Comparison of ENCODE assay signal across 19 cellular contexts in the genomic region with DNA sequence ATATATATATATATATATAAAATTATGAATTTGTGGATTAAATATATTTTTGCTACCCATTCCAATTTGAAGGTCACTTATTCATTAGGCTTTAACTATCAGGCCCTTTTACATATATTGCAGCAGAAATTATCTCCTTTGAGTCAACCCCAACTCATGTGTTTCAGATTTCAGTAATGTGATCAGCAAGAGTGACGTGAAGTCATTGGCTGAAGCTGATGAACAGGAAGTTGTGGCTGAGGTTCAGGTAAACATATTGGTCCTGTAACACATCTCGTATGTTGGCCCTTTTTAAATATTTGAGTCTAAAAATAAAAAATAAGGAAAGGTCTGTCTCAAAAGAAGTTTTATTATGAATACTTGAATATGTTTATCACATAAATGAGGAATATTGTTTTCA. TPM values are rescaled to one million over a fixed set of nuclear protein-coding genes. Genes with fewer than 3 reads are reported as not detected.
A peak's percentile ranks its signal among the peaks of the same experiment; 100 is the strongest.
DNase-seq lines count a peak whose midpoint lies in the region; ATAC-seq, FAIRE-seq and TF ChIP-seq lines count a peak whose summit lies in the region.
"Had no signal": no experiment of that assay in that cellular context is flagged by ENCODE, and none has a peak within 500 bp of the region (broad histone marks: within the 10 kb centered on the region; RNA-seq: fewer than 3 reads in every experiment).

No MANE protein-coding gene starts in this region.

- ATAC-seq in activated CD8-positive, alpha-beta T cell treated with anti-CD3 and anti-CD28 coated beads, Interleukin-2, amount 10 ng/mL, durations not matched to agents 7 days and 5 days = no peak
- no peak for ATAC-seq in activated CD8-positive, alpha-beta T cell treated with anti-CD3 and anti-CD28 coated beads for 36 hours
- peak; percentile 90 for ATAC-seq in activated T-helper 17 cell treated with anti-CD3 and anti-CD28 coated beads, Interleukin-2, amount 50 U/mL, for 72 hours (replicated peaks)
- ATAC-seq in HepG2 = no peak

- H3K9me3 Mint-ChIP-seq in activated CD8-positive, alpha-beta T cell treated with anti-CD3 and anti-CD28 coated beads, Interleukin-2, amount 10 ng/mL, durations not matched to agents 7 days and 5 days (ENCODE audit: insufficient read depth) = no peaks in the 10 kb centered on the region
- no peaks in the 10 kb centered on the region for H3K9me3 Mint-ChIP-seq in activated CD8-positive, alpha-beta T cell treated with anti-CD3 and anti-CD28 coated beads for 36 hours
- H3K9me3 Mint-ChIP-seq in activated T-helper 17 cell treated with anti-CD3 and anti-CD28 coated beads, Interleukin-2, amount 50 U/mL, for 72 hours = no peaks in the 10 kb centered on the region
- H3K9me3 Mint-ChIP-seq: HFFc6 had no signal

- POLR2A ChIA-PET in activated CD8-positive, alpha-beta T cell treated with anti-CD3 and anti-CD28 coated beads, Interleukin-2, amount 10 ng/mL, durations not matched to agents 7 days and 5 days (lab: Charles Lee) = interaction anchor here (1.4 kb wide), 1 partner anchor 189 kb away, joined by 6 read pairs; a partner anchor contains a TSS
- POLR2A ChIA-PET in activated CD8-positive, alpha-beta T cell treated with anti-CD3 and anti-CD28 coated beads for 36 hours (lab: Charles Lee) = no interaction called here
- POLR2A ChIA-PET in HepG2 (lab: Yijun Ruan, JAX) = no interaction called here

- in situ Hi-C loops in HepG2 (cut with HindIII; ENCODE audit: extremely low pct_ligation_motif_present, low pct_unique_long_range_greater_than_20kb) = no loop called here

- TF ChIP-seq RAD21 in HepG2 (CRISPR knock-in tag; IDR thresholded peaks at IDR 0.05) = no peak

- H3K4me3 ChIP-seq in small intestine (ENCODE audit: low read depth in 1 of 2, low read length in 2 of 2) (no peak overlapping the region), testis (no peak overlapping the region), HepG2 (replicated peaks in 1 of 3; ENCODE audit: insufficient read depth in 1 of 3, low read depth in 2 of 3, low read length in 3 of 3) (no peak overlapping the region)
- H3K4me3 ChIP-seq: BLaER1 treated with 17β-estradiol and CSF1 and Interleukin-3, amounts not matched to agents 10 nM and 100 nM; SJSA1 had no signal

- peak; percentile 34 for DNase-seq in activated CD8-positive, alpha-beta T cell treated with anti-CD3 and anti-CD28 coated beads, Interleukin-2, amount 10 ng/mL, durations not matched to agents 7 days and 5 days
- DNase-seq in activated CD8-positive, alpha-beta T cell treated with anti-CD3 and anti-CD28 coated beads for 36 hours = no peak
- DNase-seq in GM12892 (ENCODE audit: insufficient read length) (no peak), small intestine (peak; percentile 28), testis (no peak), NCI-H524 (lab: John Stamatoyannopoulos, UW) (no peak), HepG2 (ENCODE audit: low spot score) (no peak)
- DNase-seq: Caco-2, DMS53, HFFc6, KBM-7, MV-4-11, NCI-H1417, NCI-H2029, NCI-H774 had no signal

- H3K27me3 ChIP-seq in small intestine (ENCODE audit: control insufficient read depth in 2 of 2, insufficient read depth in 2 of 2, low read length in 2 of 2) (no peaks in the 10 kb centered on the region), testis (no peaks in the 10 kb centered on the region), HepG2 (ENCODE audit: control insufficient read depth in 1 of 2, insufficient read depth in 2 of 2, low read length in 2 of 2) (no peaks in the 10 kb centered on the region)
- H3K27me3 ChIP-seq: BLaER1 treated with 17β-estradiol and CSF1 and Interleukin-3, amounts not matched to agents 10 nM and 100 nM; SJSA1 had no signal

- peaks cover 39% of the 10 kb centered on the region for H3K4me1 Mint-ChIP-seq in activated CD8-positive, alpha-beta T cell treated with anti-CD3 and anti-CD28 coated beads, Interleukin-2, amount 10 ng/mL, durations not matched to agents 7 days and 5 days (ENCODE audit: low read depth)
- peaks cover 9% of the 10 kb centered on the region for H3K4me1 Mint-ChIP-seq in activated CD8-positive, alpha-beta T cell treated with anti-CD3 and anti-CD28 coated beads for 36 hours (ENCODE audit: low read depth)
- H3K4me1 Mint-ChIP-seq in activated T-helper 17 cell treated with anti-CD3 and anti-CD28 coated beads, Interleukin-2, amount 50 U/mL, for 72 hours = no peaks in the 10 kb centered on the region

- H3K4me1 ChIP-seq in small intestine (ENCODE audit: control insufficient read depth in 2 of 2, insufficient read depth in 1 of 2, low read depth in 1 of 2, low read length in 1 of 2) = no peaks in the 10 kb centered on the region
- no peaks in the 10 kb centered on the region for H3K4me1 ChIP-seq in testis
- no peaks in the 10 kb centered on the region for H3K4me1 ChIP-seq in HepG2 (ENCODE audit: insufficient read depth, low read length)
- H3K4me1 ChIP-seq: Caco-2, SJSA1 had no signal

- peak; percentile 50 for FAIRE-seq in GM12892 (lab: Jason Lieb, UNC)
- no peak for FAIRE-seq in small intestine (lab: Jason Lieb, UNC)
- FAIRE-seq in HepG2 (lab: Jason Lieb, UNC) = no peak
- FAIRE-seq: A204.1 had no signal

- 66 to 84% (median 76%) methylated on average over 2 of the region's 2 CpGs for WGBS in small intestine, 3 donors
- WGBS in testis, 2 donors = 93 to 98% methylated on average over 2 of the region's 2 CpGs
- 99% methylated on average over 2 of the region's 2 CpGs for WGBS in HepG2 (ENCODE audit: low lambda C conversion rate)

- no peaks in the 10 kb centered on the region for H3K79me2 ChIP-seq in HepG2 (ENCODE audit: insufficient read depth, low read length)

- H3K27ac ChIP-seq in small intestine (ENCODE audit: low read depth in 1 of 2, low read length in 1 of 2) (no peak overlapping the region), testis (no peak overlapping the region), HepG2 (ENCODE audit: extremely low read length, insufficient read depth, low read length) (no peak overlapping the region)
- H3K27ac ChIP-seq: BLaER1 treated with 17β-estradiol and CSF1 and Interleukin-3, amounts not matched to agents 10 nM and 100 nM; SJSA1 had no signal

- H4K20me1 ChIP-seq in HepG2 (ENCODE audit: insufficient read depth, low read length) = no peaks in the 10 kb centered on the region
- H4K20me1 ChIP-seq: BLaER1 treated with 17β-estradiol and CSF1 and Interleukin-3, amounts not matched to agents 10 nM and 100 nM had no signal

- H2AFZ ChIP-seq in HepG2 (ENCODE audit: low read length) = no peak overlapping the region

- TF ChIP-seq CTCF in activated CD8-positive, alpha-beta T cell treated with anti-CD3 and anti-CD28 coated beads for 36 hours (IDR thresholded peaks at IDR 0.05) = no peak
- TF ChIP-seq CTCF in testis (IDR thresholded peaks at IDR 0.05) = no peak
- no peak for TF ChIP-seq CTCF in HepG2 (CRISPR knock-in tag; IDR thresholded peaks at IDR 0.05)

- H3K27me3 Mint-ChIP-seq in activated CD8-positive, alpha-beta T cell treated with anti-CD3 and anti-CD28 coated beads, Interleukin-2, amount 10 ng/mL, durations not matched to agents 7 days and 5 days (ENCODE audit: low read depth) = no peaks in the 10 kb centered on the region
- no peaks in the 10 kb centered on the region for H3K27me3 Mint-ChIP-seq in activated CD8-positive, alpha-beta T cell treated with anti-CD3 and anti-CD28 coated beads for 36 hours
- no peaks in the 10 kb centered on the region for H3K27me3 Mint-ChIP-seq in activated T-helper 17 cell treated with anti-CD3 and anti-CD28 coated beads, Interleukin-2, amount 50 U/mL, for 72 hours

- H3K4me3 Mint-ChIP-seq in activated CD8-positive, alpha-beta T cell treated with anti-CD3 and anti-CD28 coated beads, Interleukin-2, amount 10 ng/mL, durations not matched to agents 7 days and 5 days = no peak overlapping the region
- no peak overlapping the region for H3K4me3 Mint-ChIP-seq in activated CD8-positive, alpha-beta T cell treated with anti-CD3 and anti-CD28 coated beads for 36 hours
- H3K4me3 Mint-ChIP-seq in activated T-helper 17 cell treated with anti-CD3 and anti-CD28 coated beads, Interleukin-2, amount 50 U/mL, for 72 hours = no peak overlapping the region
- H3K4me3 Mint-ChIP-seq: HFFc6 had no signal

- no peak overlapping the region for H3K27ac Mint-ChIP-seq in activated CD8-positive, alpha-beta T cell treated with anti-CD3 and anti-CD28 coated beads, Interleukin-2, amount 10 ng/mL, durations not matched to agents 7 days and 5 days
- no peak overlapping the region for H3K27ac Mint-ChIP-seq in activated CD8-positive, alpha-beta T cell treated with anti-CD3 and anti-CD28 coated beads for 36 hours
- H3K27ac Mint-ChIP-seq in activated T-helper 17 cell treated with anti-CD3 and anti-CD28 coated beads, Interleukin-2, amount 50 U/mL, for 72 hours = no peak overlapping the region
- H3K27ac Mint-ChIP-seq: HFFc6 had no signal

- TF ChIP-seq POLR2A in GM12892 (IDR thresholded peaks at IDR 0.05; ENCODE audit: low read depth, low read length) (no peak), testis (IDR thresholded peaks at IDR 0.05) (no peak), HepG2 (IDR thresholded peaks at IDR 0.05; ENCODE audit: insufficient read depth in 1 of 2, low read depth in 2 of 2, low read length in 2 of 2) (no peak)

- no peak for TF ChIP-seq EP300 in HepG2 (IDR thresholded peaks at IDR 0.05; ENCODE audit: low read depth in 2 of 2, low read length in 2 of 2)
- TF ChIP-seq EP300 in HepG2 (CRISPR knock-in tag; IDR thresholded peaks at IDR 0.05; ENCODE audit: borderline replicate concordance) = no peak

- H3K36me3 ChIP-seq in small intestine (ENCODE audit: control insufficient read depth in 2 of 2, insufficient read depth in 2 of 2, low read length in 2 of 2) (peaks cover 5 to 7% of the 10 kb centered on the region in 2 donors), testis (ENCODE audit: low read depth, missing control alignments) (no peaks in the 10 kb centered on the region), HepG2 (replicated peaks in 1 of 2; ENCODE audit: control insufficient read depth in 1 of 2, insufficient read depth in 2 of 2, low read length in 2 of 2) (peaks cover 1 to 28% of the 10 kb centered on the region in 2 experiments)

- no TSS peak for BruUV-seq in HepG2 (replicated peaks; lab: Mats Ljungman, UMichigan)

- H3K4me2 ChIP-seq in HepG2 (ENCODE audit: low read depth, low read length) = no peak overlapping the region
- H3K4me2 ChIP-seq: BLaER1 treated with 17β-estradiol and CSF1 and Interleukin-3, amounts not matched to agents 10 nM and 100 nM had no signal

- intact Hi-C loops in activated CD8-positive, alpha-beta T cell treated with anti-CD3 and anti-CD28 coated beads for 36 hours (cut with micrococcal nuclease) = no loop called here
- intact Hi-C loops in testis (cut with DNase I; ENCODE audit: low total_unique reads) = loop anchor here (5.0 kb wide), 1 partner anchor 91 kb away; no protein-coding TSS in a partner anchor
- intact Hi-C loops in HepG2 (cut with micrococcal nuclease; ENCODE audit: unreplicated experiment) = no loop called here

- no peak overlapping the region for H3K9ac ChIP-seq in HepG2 (ENCODE audit: insufficient read depth, low read depth, low read length)
- H3K9ac ChIP-seq: BLaER1 treated with 17β-estradiol and CSF1 and Interleukin-3, amounts not matched to agents 10 nM and 100 nM had no signal

- CTCF ChIA-PET in activated CD8-positive, alpha-beta T cell treated with anti-CD3 and anti-CD28 coated beads, Interleukin-2, amount 10 ng/mL, durations not matched to agents 7 days and 5 days (lab: Charles Lee) = interaction anchor here (0.9 to 10.7 kb wide), 4 partner anchors 10 to 111 kb away, joined by 3 to 240 read pairs (median 54); no protein-coding TSS in a partner anchor
- CTCF ChIA-PET in activated CD8-positive, alpha-beta T cell treated with anti-CD3 and anti-CD28 coated beads for 36 hours (lab: Charles Lee) = interaction anchor here (1.0 to 5.2 kb wide), 4 partner anchors 12 to 111 kb away, joined by 3 to 118 read pairs (median 55); no protein-coding TSS in a partner anchor
- CTCF ChIA-PET in HepG2 (lab: Yijun Ruan, JAX; ENCODE audit: low intra/inter-chr PET ratio, low total read pairs) = no interaction called here

- H3K36me3 Mint-ChIP-seq in activated CD8-positive, alpha-beta T cell treated with anti-CD3 and anti-CD28 coated beads, Interleukin-2, amount 10 ng/mL, durations not matched to agents 7 days and 5 days (ENCODE audit: low read depth) = peaks cover 53% of the 10 kb centered on the region
- peaks cover 33% of the 10 kb centered on the region for H3K36me3 Mint-ChIP-seq in activated CD8-positive, alpha-beta T cell treated with anti-CD3 and anti-CD28 coated beads for 36 hours (ENCODE audit: low read depth)
- H3K36me3 Mint-ChIP-seq in activated T-helper 17 cell treated with anti-CD3 and anti-CD28 coated beads, Interleukin-2, amount 50 U/mL, for 72 hours (ENCODE audit: low read depth) = peaks cover 81% of the 10 kb centered on the region

- no peaks in the 10 kb centered on the region for H3K9me3 ChIP-seq in small intestine (ENCODE audit: control insufficient read depth, low read depth)
- H3K9me3 ChIP-seq in testis = no peaks in the 10 kb centered on the region
- no peaks in the 10 kb centered on the region for H3K9me3 ChIP-seq in HepG2 (ENCODE audit: low read length)
- H3K9me3 ChIP-seq: BLaER1 treated with 17β-estradiol and CSF1 and Interleukin-3, amounts not matched to agents 10 nM and 100 nM; Caco-2; SJSA1 had no signal

RNA-seq across cellular contexts. Expression of gene VPS45, which starts 8.5 kb away (rescaled TPM):
- total RNA-seq in activated CD8-positive, alpha-beta T cell treated with anti-CD3 and anti-CD28 coated beads, Interleukin-2, amount 10 ng/mL, durations not matched to agents 7 days and 5 days = 10 to 100 TPM; 36.1 to 40.0 TPM
- total RNA-seq in activated CD8-positive, alpha-beta T cell treated with anti-CD3 and anti-CD28 coated beads for 36 hours = 10 to 100 TPM; 19.4 to 22.8 TPM
- polyA plus RNA-seq in GM12892 (2012; ENCODE audit: missing spikeins) = 29.9 TPM
- 10 to 100 TPM; 24.7 to 26.9 TPM for total RNA-seq in activated T-helper 17 cell treated with anti-CD3 and anti-CD28 coated beads, Interleukin-2, amount 50 U/mL, for 72 hours
- 10 to 100 TPM; 19.2 to 25.9 (median 19.4) TPM for polyA plus RNA-seq in small intestine
- 10 to 100 TPM; 50.3 to 50.7 TPM for total RNA-seq in testis
- polyA plus RNA-seq in testis (ENCODE audit: insufficient read depth, low read depth, low replicate concordance) = 28.4 TPM
- total RNA-seq in HepG2 (2016; rRNA removed; fragmentation: Illumina TruSeq; extraction: Trizol) = 25.2 and 26.5 TPM in 2 replicates
- 8.0 TPM in 2 replicates for total RNA-seq in HepG2 (2016; cell fraction: cytosol; rRNA removed; fragmentation: Illumina TruSeq; extraction: Trizol; ENCODE audit: low read depth)
- total RNA-seq in HepG2 (2016; cell fraction: insoluble cytoplasmic fraction; rRNA removed; fragmentation: Illumina TruSeq; extraction: Trizol) = 25.8 and 26.0 TPM in 2 replicates
- total RNA-seq in HepG2 (2016; cell fraction: membrane; rRNA removed; fragmentation: Illumina TruSeq; extraction: Trizol) = 10.8 and 11.3 TPM in 2 replicates
- total RNA-seq in HepG2 (2016; cell fraction: nucleus; rRNA removed; fragmentation: Illumina TruSeq; extraction: Trizol) = 38.6 and 41.0 TPM in 2 replicates
- 13.7 and 15.2 TPM in 2 replicates for polyA plus RNA-seq in HepG2 (2011; rRNA removed)
- polyA plus RNA-seq in HepG2 (2011; cell fraction: cytosol; rRNA removed) = 6.1 and 7.0 TPM in 2 replicates
- polyA plus RNA-seq in HepG2 (2011; cell fraction: nucleus; rRNA removed) = 20.0 and 25.9 TPM in 2 replicates
- 11.5 and 12.2 TPM in 2 replicates for polyA plus RNA-seq in HepG2 (2012)
- 3.5 and 3.6 TPM in 2 replicates for polyA plus RNA-seq in HepG2 (2016; cell fraction: cytosol; fragmentation: Illumina TruSeq; extraction: Trizol; ENCODE audit: low read depth)
- 23.3 and 24.2 TPM in 2 replicates for polyA plus RNA-seq in HepG2 (2016; cell fraction: insoluble cytoplasmic fraction; fragmentation: Illumina TruSeq; extraction: Trizol; ENCODE audit: low read depth)
- polyA plus RNA-seq in HepG2 (2016; cell fraction: membrane; fragmentation: Illumina TruSeq; extraction: Trizol; ENCODE audit: low read depth) = 6.7 and 6.9 TPM in 2 replicates
- 31.9 and 37.1 TPM in 2 replicates for polyA plus RNA-seq in HepG2 (2016; cell fraction: nucleus; fragmentation: Illumina TruSeq; extraction: Trizol; ENCODE audit: insufficient read depth, low read depth)
- 5.9 and 24.6 TPM in 2 replicates for polyA minus RNA-seq in HepG2 (2011; rRNA and poly(A)+ RNA removed; ENCODE audit: low replicate concordance)
- 5.8 and 6.3 TPM in 2 replicates for polyA minus RNA-seq in HepG2 (2011; cell fraction: cytosol; rRNA and poly(A)+ RNA removed)
- 51.5 and 69.6 TPM in 2 replicates for polyA minus RNA-seq in HepG2 (2011; cell fraction: nucleus; rRNA and poly(A)+ RNA removed)

Comparison
In these comparisons a context has a peak if more than half of its experiments do, and no peak if none do; other contexts are left out.
1. DNase-seq: peak in activated CD8-positive, alpha-beta T cell treated with anti-CD3 and anti-CD28 coated beads, Interleukin-2, amount 10 ng/mL, durations not matched to agents 7 days and 5 days (single experiment) and small intestine (single experiment); none in activated CD8-positive, alpha-beta T cell treated with anti-CD3 and anti-CD28 coated beads for 36 hours (single experiment), GM12892 (single experiment), testis (single experiment), NCI-H524 (0 of 2) and HepG2 (single experiment).